Comparison of ENCODE assay signal across 14 cellular contexts in genomic region chr18:63205791-63206252, GRCh38.
DNase-seq lines count a peak whose midpoint lies in the region; ATAC-seq and TF ChIP-seq lines count a peak whose summit lies in the region.
"Had no signal": no experiment of that assay in that cellular context is flagged by ENCODE, and none has a peak within 500 bp of the region (broad histone marks: within the 10 kb centered on the region; RNA-seq: fewer than 3 reads in every experiment).

No MANE protein-coding gene starts in this region.

- ATAC-seq in activated CD4-positive, CD25-positive, alpha-beta regulatory T cell treated with anti-CD3 and anti-CD28 coated beads, Interleukin-2, amount 50 U/mL, for 24 hours: peak; percentile 10 to 23
- ATAC-seq in HG02642 (IDR thresholded peaks at IDR 0.05; ENCODE audit: poor library complexity, unreplicated experiment): peak; percentile 33
- ATAC-seq in WTC11: no peak; the same call in 1 of the 2 replicates
- ATAC-seq in natural killer cell treated with Interleukin-12 subunit alpha and Interleukin-12 subunit beta and Interleukin-15 and Interleukin-18, amount 100 ng/mL, for 72 hours: peak; percentile 85 to 87
- no peak for ATAC-seq in HG02678 (IDR thresholded peaks at IDR 0.05; ENCODE audit: unreplicated experiment)

- peaks cover 5% of the 10 kb centered on the region for H3K4me1 Mint-ChIP-seq in WTC11
- H3K4me1 Mint-ChIP-seq in natural killer cell treated with Interleukin-12 subunit alpha and Interleukin-12 subunit beta and Interleukin-15 and Interleukin-18, amount 100 ng/mL, for 72 hours (ENCODE audit: low read depth in 2 of 2): peaks cover 63 to 81% of the 10 kb centered on the region in 2 donors

- no peak for TF ChIP-seq CTCF in WTC11 (IDR thresholded peaks at IDR 0.05)

- H3K27me3 Mint-ChIP-seq in WTC11 (ENCODE audit: low read depth): no peaks in the 10 kb centered on the region
- no peaks in the 10 kb centered on the region for H3K27me3 Mint-ChIP-seq in natural killer cell treated with Interleukin-12 subunit alpha and Interleukin-12 subunit beta and Interleukin-15 and Interleukin-18, amount 100 ng/mL, for 72 hours

- DNase-seq in activated CD4-positive, CD25-positive, alpha-beta regulatory T cell treated with anti-CD3 and anti-CD28 coated beads, Interleukin-2, amount 50 U/mL, for 72 hours: no peak
- no peak for DNase-seq in WTC11 (ENCODE audit: low spot score)
- DNase-seq in natural killer cell treated with Interleukin-12 subunit alpha and Interleukin-12 subunit beta and Interleukin-15 and Interleukin-18, amount 100 ng/mL, for 72 hours (ENCODE audit: low spot score): peak; percentile 71
- no peak for DNase-seq in AG08396 (ENCODE audit: low spot score)
- DNase-seq in GM03348 (ENCODE audit: low spot score): no peak
- DNase-seq: caudate nucleus; DMS 273 treated with DMSO at 0.1 percent for 48 hours; NCI-H2171; stimulated activated CD4-positive, alpha-beta T cell treated with anti-CD3 and anti-CD28 coated beads, Interleukin-12 subunit alpha, Interleukin-12 subunit beta, amount 100 ng/mL, for 4 hours; T-helper 9 cell; uterus had no signal

- no peaks in the 10 kb centered on the region for H3K36me3 Mint-ChIP-seq in WTC11
- H3K36me3 Mint-ChIP-seq in natural killer cell treated with Interleukin-12 subunit alpha and Interleukin-12 subunit beta and Interleukin-15 and Interleukin-18, amount 100 ng/mL, for 72 hours: peaks cover 10% of the 10 kb centered on the region

- H3K9me3 Mint-ChIP-seq in WTC11: no peaks in the 10 kb centered on the region
- H3K9me3 Mint-ChIP-seq in natural killer cell treated with Interleukin-12 subunit alpha and Interleukin-12 subunit beta and Interleukin-15 and Interleukin-18, amount 100 ng/mL, for 72 hours: no peaks in the 10 kb centered on the region

- POLR2A ChIA-PET in WTC11 (lab: Charles Lee): no interaction called here

- H3K4me3 Mint-ChIP-seq in WTC11: no peak overlapping the region
- peak overlapping the region; percentile 93 for H3K4me3 Mint-ChIP-seq in natural killer cell treated with Interleukin-12 subunit alpha and Interleukin-12 subunit beta and Interleukin-15 and Interleukin-18, amount 100 ng/mL, for 72 hours

- 0 out of 2 replicates have a peak overlapping the region, but pooled peaks have one; percentile 24 for H3K27ac Mint-ChIP-seq in WTC11
- H3K27ac Mint-ChIP-seq in natural killer cell treated with Interleukin-12 subunit alpha and Interleukin-12 subunit beta and Interleukin-15 and Interleukin-18, amount 100 ng/mL, for 72 hours: peak overlapping the region; percentile 100

- CTCF ChIA-PET in WTC11 (lab: Charles Lee): no interaction called here

TF ChIP-seq in WTC11, 78 proteins besides CTCF, POLR2A, EP300 and RAD21:
- TF ChIP-seq E2F1 (CRISPR knock-in tag; IDR thresholded peaks at IDR 0.05): no peak
- no peak for TF ChIP-seq SOX15 (CRISPR knock-in tag; IDR thresholded peaks at IDR 0.05)
- TF ChIP-seq GTF2I (CRISPR knock-in tag; conservative IDR thresholded peaks at IDR 0.05): no peak
- no peak for TF ChIP-seq SP1 (CRISPR knock-in tag; conservative IDR thresholded peaks at IDR 0.05)
- no peak for TF ChIP-seq TEAD4 (CRISPR knock-in tag; IDR thresholded peaks at IDR 0.05)
- no peak for TF ChIP-seq MXD4 (CRISPR knock-in tag; IDR thresholded peaks at IDR 0.05; ENCODE audit: borderline replicate concordance)
- no peak for TF ChIP-seq RORB (CRISPR knock-in tag; IDR thresholded peaks at IDR 0.05)
- no peak for TF ChIP-seq ZMAT4 (CRISPR knock-in tag; IDR thresholded peaks at IDR 0.05)
- no peak for TF ChIP-seq IRF1 (CRISPR knock-in tag; IDR thresholded peaks at IDR 0.05)
- TF ChIP-seq ZNF281 (CRISPR knock-in tag; IDR thresholded peaks at IDR 0.05): no peak
- no peak for TF ChIP-seq NFYB (CRISPR knock-in tag; conservative IDR thresholded peaks at IDR 0.05; ENCODE audit: low read depth)
- no peak for TF ChIP-seq ATF6 (CRISPR knock-in tag; IDR thresholded peaks at IDR 0.05)
- no peak for TF ChIP-seq ATF3 (CRISPR knock-in tag; conservative IDR thresholded peaks at IDR 0.05)
- no peak for TF ChIP-seq ZNF512 (CRISPR knock-in tag; IDR thresholded peaks at IDR 0.05; ENCODE audit: borderline replicate concordance)
- no peak for TF ChIP-seq NR3C1 (CRISPR knock-in tag; conservative IDR thresholded peaks at IDR 0.05; ENCODE audit: low read depth)
- no peak for TF ChIP-seq CREB1 (CRISPR knock-in tag; IDR thresholded peaks at IDR 0.05)

Comparison
In these comparisons a context has a peak if more than half of its experiments do, and no peak if none do; other contexts are left out.
1. ATAC-seq: peak in activated CD4-positive, CD25-positive, alpha-beta regulatory T cell treated with anti-CD3 and anti-CD28 coated beads, Interleukin-2, amount 50 U/mL, for 24 hours (2 of 2), HG02642 (single experiment) and natural killer cell treated with Interleukin-12 subunit alpha and Interleukin-12 subunit beta and Interleukin-15 and Interleukin-18, amount 100 ng/mL, for 72 hours (2 of 2); none in WTC11 (single experiment) and HG02678 (single experiment).